ENCODE assay signal across 16 cellular contexts in the genomic region with DNA sequence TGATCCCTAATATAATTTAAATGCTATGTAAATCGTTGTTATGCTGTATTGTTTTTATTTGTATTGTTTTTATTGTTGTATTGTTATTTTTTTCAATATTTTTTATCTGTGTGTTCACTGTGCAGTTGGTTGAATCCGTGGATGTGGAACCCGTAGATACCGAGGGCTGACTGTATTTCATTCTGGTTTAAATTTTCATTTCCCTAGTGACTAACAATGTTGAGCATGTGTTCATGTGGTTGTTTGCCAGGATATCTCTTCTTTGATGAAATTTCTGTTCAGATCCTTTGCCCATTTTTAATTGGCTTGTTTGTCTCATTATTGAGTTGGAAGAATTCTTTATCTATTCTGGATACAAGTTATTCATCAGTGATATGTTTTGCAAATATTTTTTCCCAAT. TPM values are rescaled to one million over a fixed set of nuclear protein-coding genes. Genes with fewer than 3 reads are reported as not detected.
DNase-seq lines count a peak whose midpoint lies in the region; ATAC-seq and TF ChIP-seq lines count a peak whose summit lies in the region.
"Had no signal": no experiment of that assay in that cellular context is flagged by ENCODE, and none has a peak within 500 bp of the region (broad histone marks: within the 10 kb centered on the region; RNA-seq: fewer than 3 reads in every experiment).

No MANE protein-coding gene starts in this region.

- H3K4me3 Mint-ChIP-seq in activated T-cell treated with anti-CD3 and anti-CD28 coated beads, Interleukin-2, amount 50 U/mL, for 72 hours, result no peak overlapping the region
- H3K4me3 Mint-ChIP-seq: CD14-positive monocyte; CD8-positive, alpha-beta T cell; H9 had no signal

- H3K27me3 Mint-ChIP-seq in activated T-cell treated with anti-CD3 and anti-CD28 coated beads, Interleukin-2, amount 50 U/mL, for 72 hours (ENCODE audit: low read depth), result no peaks in the 10 kb centered on the region

- TF ChIP-seq CTCF in fibroblast of mammary gland (conservative IDR thresholded peaks at IDR 0.05; ENCODE audit: control insufficient read depth, insufficient read depth, low read depth, low read length), result no peak

- no peaks in the 10 kb centered on the region for H3K36me3 Mint-ChIP-seq in activated T-cell treated with anti-CD3 and anti-CD28 coated beads, Interleukin-2, amount 50 U/mL, for 72 hours (ENCODE audit: insufficient read depth in 2 of 2)
- H3K36me3 Mint-ChIP-seq: CD14-positive monocyte; CD8-positive, alpha-beta T cell had no signal

- no peaks in the 10 kb centered on the region for H3K9me3 Mint-ChIP-seq in activated T-cell treated with anti-CD3 and anti-CD28 coated beads, Interleukin-2, amount 50 U/mL, for 72 hours
- H3K9me3 Mint-ChIP-seq: CD14-positive monocyte; CD8-positive, alpha-beta T cell; H9 had no signal

- DNase-seq in activated T-cell treated with anti-CD3 and anti-CD28 coated beads, Interleukin-2, amount 50 U/mL, for 72 hours, result no peak
- DNase-seq in activated T-cell treated with anti-CD3 and anti-CD28 coated beads, Interleukin-2, amount 50 U/mL, for 48 hours, result no peak
- peak; percentile 42 for DNase-seq in RPMI7951 (ENCODE audit: low read depth)
- DNase-seq in fibroblast of mammary gland (ENCODE audit: low read depth), result peak; percentile 36
- no peak for DNase-seq in globus pallidus (ENCODE audit: low spot score)
- no peak for DNase-seq in T-helper 9 cell
- DNase-seq in inferior parietal cortex (ENCODE audit: extremely low spot score), result no peak
- DNase-seq: CD8-positive, alpha-beta T cell; COR-L47; DMS153; DMS79 treated with DMSO at 0.1 percent for 48 hours; EL; GOT3; H9 had no signal

- H3K4me1 Mint-ChIP-seq in activated T-cell treated with anti-CD3 and anti-CD28 coated beads, Interleukin-2, amount 50 U/mL, for 72 hours (ENCODE audit: low read depth), result peaks cover 44% of the 10 kb centered on the region

- no peak overlapping the region for H3K4me3 ChIP-seq in fibroblast of mammary gland (ENCODE audit: control insufficient read depth, low read depth, low read length)

- H3K27ac Mint-ChIP-seq in activated T-cell treated with anti-CD3 and anti-CD28 coated beads, Interleukin-2, amount 50 U/mL, for 72 hours, result peak overlapping the region; percentile 19
- H3K27ac Mint-ChIP-seq: CD14-positive monocyte; CD8-positive, alpha-beta T cell; H9 had no signal

- ATAC-seq in activated T-cell treated with anti-CD3 and anti-CD28 coated beads, Interleukin-2, amount 50 U/mL, for 72 hours (replicated peaks in 1 of 2), result no peak
- ATAC-seq: CD8-positive, alpha-beta T cell; HepG2 had no signal

RNA-seq across cellular contexts. Expression of a gene that starts 29.7 kb away (rescaled TPM):
- total RNA-seq in activated T-cell treated with anti-CD3 and anti-CD28 coated beads, Interleukin-2, amount 50 U/mL, for 72 hours, result 10 to 100 TPM in 1 of 2 donors, 1 to 10 TPM in 1; 7.2 to 15.1 TPM
- 20.4 and 26.8 TPM in 2 replicates for total RNA-seq in RPMI7951 (2014; rRNA removed; shearing (Covaris generic))

RNA-seq across cellular contexts. Expression of a gene that starts 32.1 kb away (rescaled TPM):
- total RNA-seq in activated T-cell treated with anti-CD3 and anti-CD28 coated beads, Interleukin-2, amount 50 U/mL, for 72 hours, result 10 to 100 TPM; 70.9 to 71.6 TPM
- total RNA-seq in RPMI7951 (2014; rRNA removed; shearing (Covaris generic)), result 26.1 and 39.7 TPM in 2 replicates

RNA-seq across cellular contexts. Expression of a gene that starts 36.1 kb away (rescaled TPM):
- total RNA-seq in activated T-cell treated with anti-CD3 and anti-CD28 coated beads, Interleukin-2, amount 50 U/mL, for 72 hours, result 1 to 10 TPM; 1.9 to 2.5 TPM
- 45.9 and 55.0 TPM in 2 replicates for total RNA-seq in RPMI7951 (2014; rRNA removed; shearing (Covaris generic))

Comparison
In these comparisons a context has a peak if more than half of its experiments do, and no peak if none do; other contexts are left out.
1. DNase-seq: peak in RPMI7951 (single experiment) and fibroblast of mammary gland (single experiment); none in activated T-cell treated with anti-CD3 and anti-CD28 coated beads, Interleukin-2, amount 50 U/mL, for 72 hours (0 of 2), activated T-cell treated with anti-CD3 and anti-CD28 coated beads, Interleukin-2, amount 50 U/mL, for 48 hours (0 of 2), globus pallidus (single experiment), T-helper 9 cell (single experiment) and inferior parietal cortex (single experiment).
2. RNA of a gene that starts 36.1 kb away (total RNA-seq): 45.9 to 55.0 TPM in RPMI7951; 1.9 to 2.5 TPM in activated T-cell treated with anti-CD3 and anti-CD28 coated beads, Interleukin-2, amount 50 U/mL, for 72 hours; every median in the first group is over 10 times any median in the second.